ENCODE assay signal across 8 cellular contexts in genomic region chr3:149507491-149508324, GRCh38. TPM values are rescaled to one million over a fixed set of nuclear protein-coding genes. Genes with fewer than 3 reads are reported as not detected.
A peak's percentile ranks its signal among the peaks of the same experiment; 100 is the strongest.
DNase-seq lines count a peak whose midpoint lies in the region; FAIRE-seq and TF ChIP-seq lines count a peak whose summit lies in the region.

No MANE protein-coding gene starts in this region.

- CTCF ChIA-PET in Caco-2 (lab: Charles Lee), result no interaction called here

- no peaks in the 10 kb centered on the region for H3K27me3 Mint-ChIP-seq in Caco-2 (ENCODE audit: insufficient read depth, unreplicated experiment)

- peak overlapping the region; percentile 53 for H3K27ac Mint-ChIP-seq in Caco-2 (ENCODE audit: unreplicated experiment)

- H3K23ac ChIP-seq in mesendoderm (ENCODE audit: low read length), result no peak overlapping the region

- no peak overlapping the region for H2BK120ac ChIP-seq in mesendoderm (ENCODE audit: low read depth, low read length)

- peak in 1 of 2 experiments; percentile 47 for DNase-seq in Caco-2
- peak; percentile 96 for DNase-seq in M059J (ENCODE audit: low read depth)
- peak; percentile 42 for DNase-seq in bronchial epithelial cell (ENCODE audit: low read depth)
- DNase-seq in NCI-H2196 treated with DMSO at 0.1 percent for 48 hours (lab: John Stamatoyannopoulos, UW; ENCODE audit: unreplicated experiment), result no peak
- no peak for DNase-seq in esophagus muscularis mucosa (ENCODE audit: extremely low spot score)
- no peak for DNase-seq in mesendoderm
- no peak for DNase-seq in transverse colon

- H3K9me3 ChIP-seq in Caco-2 (no peaks in the 10 kb centered on the region), neutrophil (no peaks in the 10 kb centered on the region), esophagus muscularis mucosa (no peaks in the 10 kb centered on the region), transverse colon (no peaks in the 10 kb centered on the region)

- no peak overlapping the region for H2BK5ac ChIP-seq in mesendoderm (ENCODE audit: low read length)

- H3K4me2 ChIP-seq in mesendoderm (ENCODE audit: low read length), result no peak overlapping the region

- no peak overlapping the region for H2BK15ac ChIP-seq in mesendoderm (replicated peaks; ENCODE audit: low read depth)

- POLR2A ChIA-PET in Caco-2 (lab: Charles Lee), result no interaction called here

- H3K36me3 ChIP-seq in Caco-2 (ENCODE audit: control insufficient read depth, insufficient read depth, low read length) (no peaks in the 10 kb centered on the region), bronchial epithelial cell (ENCODE audit: control insufficient read depth, insufficient read depth, low read length) (no peaks in the 10 kb centered on the region), neutrophil (no peaks in the 10 kb centered on the region), esophagus muscularis mucosa (no peaks in the 10 kb centered on the region), mesendoderm (ENCODE audit: control insufficient read depth, insufficient read depth, low read length) (no peaks in the 10 kb centered on the region), transverse colon (no peaks in the 10 kb centered on the region)

- H3K4ac ChIP-seq in mesendoderm (ENCODE audit: low read depth, low read length), result no peak overlapping the region

- H3K9me3 Mint-ChIP-seq in Caco-2 (ENCODE audit: unreplicated experiment), result no peaks in the 10 kb centered on the region

- BruUV-seq in Caco-2 (replicated peaks; lab: Mats Ljungman, UMichigan), result no TSS peak

- H3K79me2 ChIP-seq in mesendoderm (ENCODE audit: control insufficient read depth, insufficient read depth, low read length), result no peaks in the 10 kb centered on the region

- no peak for TF ChIP-seq CTCF in Caco-2 (IDR thresholded peaks at IDR 0.05; ENCODE audit: insufficient read depth in 1 of 2, low read depth in 1 of 2, low read length in 1 of 2, severe bottlenecking in 1 of 2, unreplicated experiment in 1 of 2)
- TF ChIP-seq CTCF in bronchial epithelial cell (IDR thresholded peaks at IDR 0.05; ENCODE audit: insufficient read depth, low read length, severe bottlenecking), result no peak
- TF ChIP-seq CTCF in neutrophil (IDR thresholded peaks at IDR 0.05), result no peak
- TF ChIP-seq CTCF in esophagus muscularis mucosa (IDR thresholded peaks at IDR 0.05), result no peak
- no peak for TF ChIP-seq CTCF in transverse colon (IDR thresholded peaks at IDR 0.05)

- no peak overlapping the region for H2AK5ac ChIP-seq in mesendoderm (ENCODE audit: low read length)

- 66% methylated on average over 14 of the region's 14 CpGs for WGBS in esophagus muscularis mucosa
- no CpG with 5 or more reads among the region's 14 CpGs for WGBS in mesendoderm (ENCODE audit: extremely low coverage, insufficient coverage, low lambda C conversion rate)
- 59 to 65% methylated on average over 7 to 14 of the region's 14 CpGs for WGBS in transverse colon (ENCODE audit: low coverage in 1 of 2), 2 donors

- H3K4me3 ChIP-seq in Caco-2 (ENCODE audit: low read depth, low read length), result no peak overlapping the region
- no peak overlapping the region for H3K4me3 ChIP-seq in bronchial epithelial cell (ENCODE audit: low read depth, low read length)
- H3K4me3 ChIP-seq in neutrophil (ENCODE audit: low read depth in 1 of 2, low read length in 1 of 2), result peak overlapping the region; percentile 22 to 30
- H3K4me3 ChIP-seq in esophagus muscularis mucosa, result peak overlapping the region in 1 of 4 donors; percentile 4
- H3K4me3 ChIP-seq in mesendoderm (ENCODE audit: low read length), result no peak overlapping the region
- H3K4me3 ChIP-seq in transverse colon, result no peak overlapping the region

- no peak for FAIRE-seq in bronchial epithelial cell (lab: Jason Lieb, UNC)

- H3K9ac ChIP-seq in mesendoderm (ENCODE audit: low read length), result no peak overlapping the region

- TF ChIP-seq POLR2A in esophagus muscularis mucosa (IDR thresholded peaks at IDR 0.05; ENCODE audit: low read depth) (no peak), transverse colon (IDR thresholded peaks at IDR 0.05) (no peak)

- H3K4me1 ChIP-seq in Caco-2 (peaks cover 28% of the 10 kb centered on the region), neutrophil (ENCODE audit: control insufficient read depth in 1 of 2, insufficient read depth in 1 of 2, low read depth in 1 of 2, low read length in 1 of 2) (peaks cover 7 to 10% of the 10 kb centered on the region in 2 experiments), esophagus muscularis mucosa (peaks cover 0 to 13% (median 12%) of the 10 kb centered on the region in 4 donors), mesendoderm (ENCODE audit: control insufficient read depth, low read depth, low read length) (peaks cover 4% of the 10 kb centered on the region), transverse colon (peaks cover 0 to 4% (median 0%) of the 10 kb centered on the region in 4 donors)

- TF ChIP-seq EP300 in esophagus muscularis mucosa (IDR thresholded peaks at IDR 0.05), result no peak
- no peak for TF ChIP-seq EP300 in transverse colon (IDR thresholded peaks at IDR 0.05; ENCODE audit: low read depth)

- peak overlapping the region; percentile 12 for H3K4me3 Mint-ChIP-seq in Caco-2 (ENCODE audit: unreplicated experiment)

- H3K56ac ChIP-seq in mesendoderm (ENCODE audit: low read length), result no peak overlapping the region

- intact Hi-C loops in Caco-2 (cut with micrococcal nuclease; ENCODE audit: unreplicated experiment) (no loop called here), esophagus muscularis mucosa (cut with DNase I) (no loop called here), transverse colon (cut with DNase I; ENCODE audit: low total_unique reads) (no loop called here)

- peaks cover 5% of the 10 kb centered on the region for H3K36me3 Mint-ChIP-seq in Caco-2 (ENCODE audit: insufficient read depth, unreplicated experiment)

- in situ Hi-C loops in transverse colon (cut with MboI; ENCODE audit: low pct_ligation_motif_present in 1 of 4, low pct_unique_long_range_greater_than_20kb in 1 of 4, low sequenced_read_pairs in 3 of 4), result loop anchor here in 3 of 4 donors (5.0 to 25.0 kb wide), 2 partner anchors 205 to 215 kb away; no protein-coding TSS in a partner anchor

- no peaks in the 10 kb centered on the region for H3K79me1 ChIP-seq in mesendoderm (ENCODE audit: low read length)

- peaks cover 30% of the 10 kb centered on the region for H3K4me1 Mint-ChIP-seq in Caco-2 (ENCODE audit: low read depth, unreplicated experiment)

- no peak overlapping the region for H4K5ac ChIP-seq in mesendoderm (ENCODE audit: low read length)

- H3K18ac ChIP-seq in mesendoderm (ENCODE audit: low read length), result no peak overlapping the region

- H4K8ac ChIP-seq in mesendoderm (ENCODE audit: low read depth, low read length), result no peak overlapping the region

- H3K27me3 ChIP-seq in Caco-2 (replicated peaks; ENCODE audit: control insufficient read depth, insufficient read depth, low read length) (no peaks in the 10 kb centered on the region), bronchial epithelial cell (ENCODE audit: control insufficient read depth, insufficient read depth, low read length) (no peaks in the 10 kb centered on the region), neutrophil (peaks cover 18% of the 10 kb centered on the region), esophagus muscularis mucosa (no peaks in the 10 kb centered on the region), mesendoderm (ENCODE audit: insufficient read depth, low read length, poor library complexity) (no peaks in the 10 kb centered on the region), transverse colon (peaks cover 3% of the 10 kb centered on the region)

- no peak overlapping the region for H3K27ac ChIP-seq in neutrophil
- no peak overlapping the region for H3K27ac ChIP-seq in esophagus muscularis mucosa (replicated peaks in 1 of 4)
- H3K27ac ChIP-seq in mesendoderm (ENCODE audit: low read depth, low read length), result no peak overlapping the region
- no peak overlapping the region for H3K27ac ChIP-seq in transverse colon

RNA-seq across cellular contexts. Expression of gene TM4SF4, which starts 33.2 kb away (rescaled TPM):
- total RNA-seq in Caco-2 (2022), result 1.9 and 2.7 TPM in 2 replicates
- 21.7 TPM in 1 of 2 replicates, not detected in the other for total RNA-seq in M059J (2014; rRNA removed; shearing (Covaris generic))
- total RNA-seq in bronchial epithelial cell, result not detected in 2 replicates
- 1 to 10 TPM in 2 of 4 donors, under 1 TPM in 1, not detected in 1; 0.11 to 5.5 (median 2.7) TPM for total RNA-seq in esophagus muscularis mucosa
- not detected for polyA plus RNA-seq in mesendoderm (2013, experiment 1 of 2)
- polyA plus RNA-seq in mesendoderm (2013, experiment 2 of 2), result not detected
- total RNA-seq in transverse colon, result 1 to 10 TPM in 1 of 4 donors, under 1 TPM in 1, not detected in 2; 0.95 to 3.1 TPM

Comparison
In these comparisons a context has a peak if more than half of its experiments do, and no peak if none do; other contexts are left out.
1. DNase-seq: peak in M059J (single experiment) and bronchial epithelial cell (single experiment); none in NCI-H2196 treated with DMSO at 0.1 percent for 48 hours (single experiment), esophagus muscularis mucosa (single experiment), mesendoderm (single experiment) and transverse colon (single experiment).
2. H3K4me3 ChIP-seq: peak in neutrophil (2 of 2); none in Caco-2 (single experiment), bronchial epithelial cell (single experiment), mesendoderm (single experiment) and transverse colon (0 of 4).